21 cellular contexts compared by ENCODE assay signal in the genomic region with DNA sequence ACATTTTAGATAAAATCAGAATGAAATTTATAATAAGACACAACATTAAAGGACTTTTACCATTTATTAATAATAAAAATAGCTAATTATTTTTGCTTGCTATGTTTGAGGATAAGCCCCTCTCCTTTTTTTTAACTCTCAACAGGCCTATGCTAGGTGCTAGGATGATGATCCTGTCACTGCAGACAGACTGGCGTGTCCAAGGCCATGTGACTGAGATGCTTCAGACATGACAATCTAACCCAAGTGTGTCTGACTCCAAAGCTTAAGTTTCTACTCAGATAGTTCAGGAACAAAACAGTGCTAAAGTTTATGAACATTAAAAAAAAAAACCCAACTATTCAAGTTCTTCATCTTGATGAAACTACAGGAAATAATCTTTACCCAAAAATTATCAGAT. TPM values are rescaled to one million over a fixed set of nuclear protein-coding genes. Genes with fewer than 3 reads are reported as not detected.
DNase-seq lines count a peak whose midpoint lies in the region; ATAC-seq and TF ChIP-seq lines count a peak whose summit lies in the region.
"Had no signal": no experiment of that assay in that cellular context is flagged by ENCODE, and none has a peak within 500 bp of the region (broad histone marks: within the 10 kb centered on the region; RNA-seq: fewer than 3 reads in every experiment).

No MANE protein-coding gene starts in this region.

- H3K9me3 ChIP-seq in heart right ventricle (no peaks in the 10 kb centered on the region), SJCRH30 (replicated peaks) (no peaks in the 10 kb centered on the region)
- H3K9me3 ChIP-seq: Caco-2 had no signal

- H3K4me3 ChIP-seq in heart right ventricle (no peak overlapping the region), SJCRH30 (no peak overlapping the region)
- H3K4me3 ChIP-seq: K562 had no signal

- H3K27ac ChIP-seq in heart right ventricle: peak overlapping the region; percentile 3 to 85 (median 68)
- no peak overlapping the region for H3K27ac ChIP-seq in SJCRH30

- peak; percentile 57 for ATAC-seq in Right ventricle myocardium inferior
- ATAC-seq in heart right ventricle: peak in 2 of 8 donors; percentile 53 to 60
- ATAC-seq: K562 had no signal

- peaks cover under 1% of the 10 kb centered on the region for H3K36me3 Mint-ChIP-seq in mesothelial cell of epicardium

- no peak overlapping the region for H3K4me3 Mint-ChIP-seq in mesothelial cell of epicardium
- H3K4me3 Mint-ChIP-seq: HFFc6 had no signal

- TF ChIP-seq CTCF in heart right ventricle (IDR thresholded peaks at IDR 0.05) (no peak), mesothelial cell of epicardium (IDR thresholded peaks at IDR 0.05; ENCODE audit: unreplicated experiment) (no peak)

- H3K4me1 ChIP-seq in heart right ventricle (peaks cover 12 to 66% (median 54%) of the 10 kb centered on the region in 9 donors), SJCRH30 (peaks cover 5% of the 10 kb centered on the region)
- H3K4me1 ChIP-seq: Caco-2 had no signal

- H3K9me3 Mint-ChIP-seq in mesothelial cell of epicardium: peaks cover 4% of the 10 kb centered on the region
- H3K9me3 Mint-ChIP-seq: HFFc6 had no signal

- 50 to 70% methylated on average over 1 of the region's 1 CpG for WGBS in heart right ventricle, 2 donors

- H3K4me1 Mint-ChIP-seq in mesothelial cell of epicardium: peaks cover 35% of the 10 kb centered on the region

- peak overlapping the region; percentile 54 for H3K27ac Mint-ChIP-seq in mesothelial cell of epicardium
- H3K27ac Mint-ChIP-seq: HFFc6 had no signal

- no peak for DNase-seq in Right ventricle myocardium inferior (ENCODE audit: missing footprints)
- DNase-seq in cardiac septum (ENCODE audit: low spot score): no peak
- DNase-seq in heart right ventricle: no peak
- DNase-seq in mesothelial cell of epicardium (ENCODE audit: low spot score in 2 of 2, unreplicated experiment in 2 of 2): no peak
- no peak for DNase-seq in activated CD4-positive, alpha-beta T cell treated with anti-CD3 and anti-CD28 coated beads for 1 hour
- no peak for DNase-seq in UCSD-AML1 (lab: John Stamatoyannopoulos, UW; ENCODE audit: unreplicated experiment)
- no peak for DNase-seq in HuH-7 (ENCODE audit: low spot score)
- no peak for DNase-seq in SJCRH30
- DNase-seq: 8988T; Caco-2; GF-D8; H7; HFFc6; NCI-H1092 treated with DMSO at 0.1 percent for 48 hours; NCI-H146; NCI-H2081 treated with DMSO at 0.1 percent for 48 hours; NCI-H510A; NCI-H748 treated with DMSO at 0.1 percent for 48 hours; NK-92 treated with Interleukin-12 subunit alpha and Interleukin-12 subunit beta, amount 100 ng/mL, for 24 hours; SHP77 treated with DMSO at 0.1 percent for 48 hours had no signal

- intact Hi-C loops in Right ventricle myocardium inferior (cut with DNase I) (no loop called here), cardiac septum (cut with DNase I) (no loop called here), heart right ventricle (cut with DNase I) (no loop called here)

- H3K36me3 ChIP-seq in heart right ventricle: no peaks in the 10 kb centered on the region
- H3K36me3 ChIP-seq in SJCRH30: no peaks in the 10 kb centered on the region

- no peaks in the 10 kb centered on the region for H3K27me3 Mint-ChIP-seq in mesothelial cell of epicardium (ENCODE audit: low read depth)

- H3K27me3 ChIP-seq in heart right ventricle: peaks cover 0 to 13% (median 0%) of the 10 kb centered on the region in 7 donors
- H3K27me3 ChIP-seq in SJCRH30: no peaks in the 10 kb centered on the region

RNA-seq across cellular contexts. Expression of gene PPP1R13B, which starts 29.8 kb away (rescaled TPM):
- total RNA-seq in Right ventricle myocardium inferior: 101 TPM
- 67.8 TPM for total RNA-seq in cardiac septum
- 100 to 1,000 TPM in 2 of 10 donors, 10 to 100 TPM in 8; 64.8 to 124 (median 77.0) TPM for total RNA-seq in heart right ventricle
- 10 to 100 TPM; 21.6 to 70.2 TPM for polyA plus RNA-seq in heart right ventricle
- total RNA-seq in mesothelial cell of epicardium: 44.5 to 53.0 TPM (median 49.1 TPM) in 3 replicates
- 8.1 and 10.5 TPM in 2 replicates for total RNA-seq in SJCRH30 (2014; rRNA removed; shearing (Covaris generic))
